In the genomic region with DNA sequence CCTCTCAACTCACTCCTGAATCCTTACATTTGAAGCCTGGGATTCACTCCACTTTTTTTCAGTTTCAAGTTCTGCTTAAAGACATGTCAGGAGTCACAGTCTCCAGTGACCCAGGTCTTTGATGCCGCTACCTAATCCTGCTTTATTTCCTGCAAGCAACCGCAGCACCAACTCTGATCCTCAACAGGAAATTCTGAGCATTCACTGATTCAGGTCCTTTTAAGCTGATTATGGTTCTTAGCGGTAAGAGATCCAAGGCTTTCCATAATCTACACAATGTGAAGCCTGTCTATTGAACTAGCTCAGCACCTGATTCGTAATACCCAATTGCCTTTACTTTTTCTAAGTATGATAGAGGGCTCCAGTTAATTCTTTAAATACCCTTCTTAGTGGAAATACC, we compare ENCODE assay signal across 28 cellular contexts. TPM values are rescaled to one million over a fixed set of nuclear protein-coding genes. Genes with fewer than 3 reads are reported as not detected.
A peak's percentile ranks its signal among the peaks of the same experiment; 100 is the strongest.
DNase-seq lines count a peak whose midpoint lies in the region; ATAC-seq, FAIRE-seq and TF ChIP-seq lines count a peak whose summit lies in the region.
"Had no signal": no experiment of that assay in that cellular context is flagged by ENCODE, and none has a peak within 500 bp of the region (broad histone marks: within the 10 kb centered on the region; RNA-seq: fewer than 3 reads in every experiment).

No MANE protein-coding gene starts in this region.

- peak; percentile 32 for ATAC-seq in activated T-helper 17 cell treated with anti-CD3 and anti-CD28 coated beads, Interleukin-2, amount 50 U/mL, for 72 hours (replicated peaks)
- ATAC-seq in SK-N-SH treated with all-trans-retinoic acid at 6 μM for 48 hours: no peak; the same call in 2 of the 3 replicates
- ATAC-seq: activated CD4-positive, alpha-beta T cell treated with anti-CD3 and anti-CD28 coated beads for 36 hours; activated CD8-positive, alpha-beta memory T cell treated with anti-CD3 and anti-CD28 coated beads, Interleukin-2, amount 10 ng/mL, durations not matched to agents 7 days and 5 days; activated T-cell treated with anti-CD3 and anti-CD28 coated beads, Interleukin-2, amount 50 U/mL, for 72 hours; CD8-positive, alpha-beta T cell; GM12878; GM23338; HepG2; Right ventricle myocardium inferior had no signal

- H3K27me3 Mint-ChIP-seq in activated T-helper 17 cell treated with anti-CD3 and anti-CD28 coated beads, Interleukin-2, amount 50 U/mL, for 72 hours: peaks cover 4% of the 10 kb centered on the region
- H3K27me3 Mint-ChIP-seq in nephron progenitor cell (ENCODE audit: low read depth, poor library complexity) (peaks cover 5% of the 10 kb centered on the region), immature natural killer cell (ENCODE audit: low read depth in 3 of 3) (peaks cover 0 to 6% (median 3%) of the 10 kb centered on the region in 3 donors)
- peaks cover 54% of the 10 kb centered on the region for H3K27me3 Mint-ChIP-seq in T-helper 2 cell treated with Interferon-gamma antibody and Interleukin-4, amounts not matched to agents 5 μg/mL and 100 μg/mL, for 36 hours (ENCODE audit: low read depth)
- H3K27me3 Mint-ChIP-seq: type B pancreatic cell had no signal

- TF ChIP-seq CTCF in D721Med (IDR thresholded peaks at IDR 0.05; ENCODE audit: insufficient read depth, missing control alignments) (no peak), nephron progenitor cell (IDR thresholded peaks at IDR 0.05) (no peak)

- FAIRE-seq in D721Med (lab: Jason Lieb, UNC) (peak; percentile 100), RCC 7860 (lab: Jason Lieb, UNC) (no peak)
- FAIRE-seq: astrocyte, GM12878, HepG2 had no signal

- peak overlapping the region; percentile 1 for H3K27ac Mint-ChIP-seq in activated T-helper 17 cell treated with anti-CD3 and anti-CD28 coated beads, Interleukin-2, amount 50 U/mL, for 72 hours
- H3K27ac Mint-ChIP-seq in nephron progenitor cell (peak overlapping the region; percentile 78), immature natural killer cell (no peak overlapping the region)
- H3K27ac Mint-ChIP-seq in T-helper 2 cell treated with Interferon-gamma antibody and Interleukin-4, amounts not matched to agents 5 μg/mL and 100 μg/mL, for 36 hours: no peak overlapping the region
- H3K27ac Mint-ChIP-seq: activated CD4-positive, alpha-beta T cell treated with anti-CD3 and anti-CD28 coated beads for 36 hours; activated CD8-positive, alpha-beta memory T cell treated with anti-CD3 and anti-CD28 coated beads, Interleukin-2, amount 10 ng/mL, durations not matched to agents 7 days and 5 days; activated naive CD4-positive, alpha-beta T cell treated with anti-CD3 and anti-CD28 coated beads, Interleukin-2, amount 50 U/mL, for 24 hours; activated T-cell treated with anti-CD3 and anti-CD28 coated beads, Interleukin-2, amount 50 U/mL, for 72 hours; CD8-positive, alpha-beta T cell; GM23338; type B pancreatic cell had no signal

- H3K36me3 Mint-ChIP-seq in activated T-helper 17 cell treated with anti-CD3 and anti-CD28 coated beads, Interleukin-2, amount 50 U/mL, for 72 hours (ENCODE audit: low read depth): no peaks in the 10 kb centered on the region
- H3K36me3 Mint-ChIP-seq in nephron progenitor cell (ENCODE audit: low read depth) (no peaks in the 10 kb centered on the region), immature natural killer cell (no peaks in the 10 kb centered on the region)
- no peaks in the 10 kb centered on the region for H3K36me3 Mint-ChIP-seq in T-helper 2 cell treated with Interferon-gamma antibody and Interleukin-4, amounts not matched to agents 5 μg/mL and 100 μg/mL, for 36 hours (ENCODE audit: low read depth)
- H3K36me3 Mint-ChIP-seq: activated CD8-positive, alpha-beta memory T cell treated with anti-CD3 and anti-CD28 coated beads, Interleukin-2, amount 10 ng/mL, durations not matched to agents 7 days and 5 days; activated naive CD4-positive, alpha-beta T cell treated with anti-CD3 and anti-CD28 coated beads, Interleukin-2, amount 50 U/mL, for 24 hours; CD8-positive, alpha-beta T cell; type B pancreatic cell had no signal

- in situ Hi-C loops in KBM-7 (cut with MboI; ENCODE audit: low pct_unique_long_range_greater_than_20kb, low sequenced_read_pairs): no loop called here

- H3K4me1 Mint-ChIP-seq in activated T-helper 17 cell treated with anti-CD3 and anti-CD28 coated beads, Interleukin-2, amount 50 U/mL, for 72 hours: no peaks in the 10 kb centered on the region
- H3K4me1 Mint-ChIP-seq in nephron progenitor cell: peaks cover 14% of the 10 kb centered on the region
- no peaks in the 10 kb centered on the region for H3K4me1 Mint-ChIP-seq in immature natural killer cell
- H3K4me1 Mint-ChIP-seq in T-helper 2 cell treated with Interferon-gamma antibody and Interleukin-4, amounts not matched to agents 5 μg/mL and 100 μg/mL, for 36 hours (ENCODE audit: low read depth): peaks cover 7% of the 10 kb centered on the region

- peak; percentile 23 for DNase-seq in D721Med (ENCODE audit: insufficient read length, low spot score)
- DNase-seq in KBM-7: peak; percentile 33
- no peak for DNase-seq in nephron progenitor cell
- DNase-seq in immature natural killer cell: no peak
- DNase-seq in RCC 7860 (ENCODE audit: low spot score): no peak
- DNase-seq in T-helper 2 cell treated with Interferon-gamma antibody and Interleukin-4, amounts not matched to agents 5 μg/mL and 100 μg/mL, for 36 hours (ENCODE audit: low spot score): no peak
- DNase-seq: activated CD4-positive, alpha-beta T cell treated with anti-CD3 and anti-CD28 coated beads for 36 hours; activated CD8-positive, alpha-beta memory T cell treated with anti-CD3 and anti-CD28 coated beads, Interleukin-2, amount 10 ng/mL, durations not matched to agents 7 days and 5 days; activated T-cell treated with anti-CD3 and anti-CD28 coated beads, Interleukin-2, amount 50 U/mL, for 72 hours; caudate nucleus; CD8-positive, alpha-beta T cell; dermis blood vessel endothelial cell; glutamatergic neuron; mammary epithelial cell; NCI-H1105 treated with DMSO at 0.1 percent for 48 hours; NCI-H2081; NCI-H345; nucleus accumbens; stimulated activated CD4-positive, alpha-beta T cell treated with anti-CD3 and anti-CD28 coated beads, Interleukin-1b, Interleukin-23, amount 100 ng/mL, for 48 hours had no signal

- no peak overlapping the region for H3K4me3 Mint-ChIP-seq in activated T-helper 17 cell treated with anti-CD3 and anti-CD28 coated beads, Interleukin-2, amount 50 U/mL, for 72 hours
- H3K4me3 Mint-ChIP-seq in nephron progenitor cell (no peak overlapping the region), immature natural killer cell (no peak overlapping the region)
- no peak overlapping the region for H3K4me3 Mint-ChIP-seq in T-helper 2 cell treated with Interferon-gamma antibody and Interleukin-4, amounts not matched to agents 5 μg/mL and 100 μg/mL, for 36 hours
- H3K4me3 Mint-ChIP-seq: activated CD4-positive, alpha-beta T cell treated with anti-CD3 and anti-CD28 coated beads for 36 hours; activated CD8-positive, alpha-beta memory T cell treated with anti-CD3 and anti-CD28 coated beads, Interleukin-2, amount 10 ng/mL, durations not matched to agents 7 days and 5 days; activated naive CD4-positive, alpha-beta T cell treated with anti-CD3 and anti-CD28 coated beads, Interleukin-2, amount 50 U/mL, for 24 hours; activated T-cell treated with anti-CD3 and anti-CD28 coated beads, Interleukin-2, amount 50 U/mL, for 72 hours; CD8-positive, alpha-beta T cell; GM23338; type B pancreatic cell had no signal

- H3K9me3 Mint-ChIP-seq in activated T-helper 17 cell treated with anti-CD3 and anti-CD28 coated beads, Interleukin-2, amount 50 U/mL, for 72 hours: no peaks in the 10 kb centered on the region
- H3K9me3 Mint-ChIP-seq in nephron progenitor cell (no peaks in the 10 kb centered on the region), immature natural killer cell (no peaks in the 10 kb centered on the region)
- H3K9me3 Mint-ChIP-seq in T-helper 2 cell treated with Interferon-gamma antibody and Interleukin-4, amounts not matched to agents 5 μg/mL and 100 μg/mL, for 36 hours: no peaks in the 10 kb centered on the region
- H3K9me3 Mint-ChIP-seq: activated naive CD4-positive, alpha-beta T cell treated with anti-CD3 and anti-CD28 coated beads, Interleukin-2, amount 50 U/mL, for 24 hours; activated T-cell treated with anti-CD3 and anti-CD28 coated beads, Interleukin-2, amount 50 U/mL, for 72 hours; CD8-positive, alpha-beta T cell; GM23338 had no signal

TF ChIP-seq in SK-N-SH treated with all-trans-retinoic acid at 6 μM for 48 hours, 23 proteins besides CTCF, POLR2A, EP300 and RAD21:
- no peak for TF ChIP-seq ISL1 (CRISPR knock-in tag; IDR thresholded peaks at IDR 0.05)
- no peak for TF ChIP-seq GLIS3 (CRISPR knock-in tag; IDR thresholded peaks at IDR 0.05)
- TF ChIP-seq PPARA (CRISPR knock-in tag; IDR thresholded peaks at IDR 0.05; ENCODE audit: borderline replicate concordance): no peak
- no peak for TF ChIP-seq CSDC2 (CRISPR knock-in tag; IDR thresholded peaks at IDR 0.05)
- TF ChIP-seq ZC3H10 (CRISPR knock-in tag; IDR thresholded peaks at IDR 0.05): no peak
- TF ChIP-seq, protein P1, sequence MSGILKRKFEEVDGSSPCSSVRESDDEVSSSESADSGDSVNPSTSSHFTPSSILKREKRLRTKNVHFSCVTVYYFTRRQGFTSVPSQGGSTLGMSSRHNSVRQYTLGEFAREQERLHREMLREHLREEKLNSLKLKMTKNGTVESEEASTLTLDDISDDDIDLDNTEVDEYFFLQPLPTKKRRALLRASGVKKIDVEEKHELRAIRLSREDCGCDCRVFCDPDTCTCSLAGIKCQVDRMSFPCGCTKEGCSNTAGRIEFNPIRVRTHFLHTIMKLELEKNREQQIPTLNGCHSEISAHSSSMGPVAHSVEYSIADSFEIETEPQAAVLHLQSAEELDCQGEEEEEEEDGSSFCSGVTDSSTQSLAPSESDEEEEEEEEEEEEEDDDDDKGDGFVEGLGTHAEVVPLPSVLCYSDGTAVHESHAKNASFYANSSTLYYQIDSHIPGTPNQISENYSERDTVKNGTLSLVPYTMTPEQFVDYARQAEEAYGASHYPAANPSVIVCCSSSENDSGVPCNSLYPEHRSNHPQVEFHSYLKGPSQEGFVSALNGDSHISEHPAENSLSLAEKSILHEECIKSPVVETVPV (CRISPR knock-in tag; IDR thresholded peaks at IDR 0.05): no peak
TF ChIP-seq in SK-N-SH treated with all-trans-retinoic acid at 6 μM for 48 hours: peak in this region for 0.

RNA-seq across cellular contexts. Expression of a gene that starts 43.7 kb away (rescaled TPM):
- total RNA-seq in activated T-helper 17 cell treated with anti-CD3 and anti-CD28 coated beads, Interleukin-2, amount 50 U/mL, for 72 hours: 10 to 100 TPM; 11.3 to 13.3 TPM
- 10 to 100 TPM; 77.1 to 90.0 (median 83.4) TPM for polyA plus RNA-seq in immature natural killer cell

RNA-seq across cellular contexts. Expression of a gene that starts 45.4 kb away (rescaled TPM):
- 10 to 100 TPM; 21.0 to 34.5 TPM for total RNA-seq in activated T-helper 17 cell treated with anti-CD3 and anti-CD28 coated beads, Interleukin-2, amount 50 U/mL, for 72 hours
- 10 to 100 TPM in 1 of 3 donors, 1 to 10 TPM in 2; 7.8 to 14.0 (median 8.2) TPM for polyA plus RNA-seq in immature natural killer cell

Comparison
In these comparisons a context has a peak if more than half of its experiments do, and no peak if none do; other contexts are left out.
1. DNase-seq: peak in D721Med (single experiment) and KBM-7 (single experiment); none in nephron progenitor cell (single experiment), immature natural killer cell (0 of 3), RCC 7860 (single experiment) and T-helper 2 cell treated with Interferon-gamma antibody and Interleukin-4, amounts not matched to agents 5 μg/mL and 100 μg/mL, for 36 hours (single experiment).
2. H3K27ac Mint-ChIP-seq: peak in activated T-helper 17 cell treated with anti-CD3 and anti-CD28 coated beads, Interleukin-2, amount 50 U/mL, for 72 hours (single experiment) and nephron progenitor cell (single experiment); none in immature natural killer cell (0 of 6) and T-helper 2 cell treated with Interferon-gamma antibody and Interleukin-4, amounts not matched to agents 5 μg/mL and 100 μg/mL, for 36 hours (single experiment).